ENCODE assay signal across 27 cellular contexts in the genomic region with DNA sequence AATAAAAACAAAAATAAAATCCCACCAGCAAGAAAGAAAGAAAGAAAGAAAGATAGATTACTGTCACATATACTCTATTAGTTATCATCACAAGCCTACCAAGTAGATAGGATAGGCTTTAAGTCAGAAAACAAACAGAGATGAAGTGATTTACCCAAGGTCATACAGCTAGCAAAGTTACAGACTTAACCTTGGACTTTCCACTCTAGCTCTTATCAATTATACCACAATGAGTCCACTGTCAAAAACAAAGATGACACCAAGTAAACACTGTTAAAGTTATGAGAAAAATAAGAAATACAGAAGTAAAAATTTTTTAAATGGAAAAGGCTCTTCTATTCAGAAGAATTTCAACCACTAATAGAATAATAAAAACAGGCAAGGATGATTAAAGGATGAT.
"Had no signal": no experiment of that assay in that cellular context is flagged by ENCODE, and none has a peak within 500 bp of the region (broad histone marks: within the 10 kb centered on the region; RNA-seq: fewer than 3 reads in every experiment).

No MANE protein-coding gene starts in this region.

- ATAC-seq: stimulated activated effector memory CD8-positive, alpha-beta T cell treated with anti-CD3 and anti-CD28 coated beads, Interleukin-12 subunit alpha, Interleukin-12 subunit beta, amount 100 ng/mL, for 72 hours; stimulated activated memory B cell treated with anti-CD40 and anti-IgM and Interleukin-4, amounts not matched to agents 10 μg/mL and 1 μg/mL and 100 μg/mL, for 72 hours; stimulated activated naive B cell treated with anti-CD40 and anti-IgM and Interleukin-4, amounts not matched to agents 10 μg/mL and 1 μg/mL and 100 μg/mL, for 72 hours; stimulated activated naive CD8-positive, alpha-beta T cell treated with anti-CD3 and anti-CD28 coated beads, Interleukin-15, amount 100 ng/mL, for 72 hours; stimulated activated naive CD8-positive, alpha-beta T cell treated with anti-CD3 and anti-CD28 coated beads, Interleukin-15, Interleukin-2, amounts not matched to agents 100 U/mL and 50 U/mL, for 24 hours; upper lobe of right lung had no signal

- DNase-seq: stimulated activated CD4-positive, alpha-beta T cell treated with anti-CD3 and anti-CD28 coated beads, Interleukin-2, amount 100 ng/mL, for 48 hours; stimulated activated CD4-positive, alpha-beta T cell treated with anti-CD3 and anti-CD28 coated beads, Interleukin-4, amount 100 ng/mL, for 1 hour; stimulated activated CD4-positive, alpha-beta T cell treated with anti-CD3 and anti-CD28 coated beads, Interleukin-4, amount 100 ng/mL, for 24 hours; stimulated activated CD4-positive, alpha-beta T cell treated with anti-CD3 and anti-CD28 coated beads, Interleukin-4, amount 100 ng/mL, for 4 hours; stimulated activated CD8-positive, alpha-beta memory T cell treated with anti-CD3 and anti-CD28 coated beads, Interleukin-4, amount 100 ng/mL, for 48 hours; stimulated activated naive B cell treated with anti-CD40 and anti-IgM and Interleukin-4, amounts not matched to agents 10 μg/mL and 1 μg/mL and 100 μg/mL, for 72 hours; stimulated activated naive CD4-positive, alpha-beta T cell; stimulated activated naive CD4-positive, alpha-beta T cell treated with Interleukin-2 at 50 U/mL for 16 hours; stimulated activated naive CD8-positive, alpha-beta T cell treated with anti-CD3 and anti-CD28 coated beads, Interleukin-15, amount 100 ng/mL, for 72 hours; stimulated activated naive CD8-positive, alpha-beta T cell treated with anti-CD3 and anti-CD28 coated beads, Interleukin-15, Interleukin-2, amounts not matched to agents 100 U/mL and 50 U/mL, for 24 hours; stomach; substantia nigra; testis; thyroid gland; tibial artery; transverse colon; trophoblast cell; upper lobe of left lung; upper lobe of right lung; uterus had no signal

- H3K27me3 ChIP-seq: stomach, suprapubic skin, testis, thyroid gland, tibial artery, tibial nerve, transverse colon, upper lobe of left lung, upper lobe of right lung, uterus, vagina had no signal

- H3K9me3 ChIP-seq: stomach, suprapubic skin, testis, thoracic aorta, thyroid gland, tibial artery, tibial nerve, transverse colon, upper lobe of left lung, upper lobe of right lung, uterus, vagina had no signal

- H3K4me3 ChIP-seq: stomach, suprapubic skin, testis, thoracic aorta, thyroid gland, tibial artery, tibial nerve, transverse colon, upper lobe of left lung, upper lobe of right lung, uterus, vagina had no signal

- H3K4me1 ChIP-seq: stomach, suprapubic skin, testis, thyroid gland, tibial artery, tibial nerve, transverse colon, upper lobe of left lung, upper lobe of right lung, uterus, vagina had no signal

- FAIRE-seq: urothelium cell line had no signal

- H3K27ac ChIP-seq: stomach, suprapubic skin, testis, thoracic aorta, thyroid gland, tibial artery, tibial nerve, transverse colon, upper lobe of left lung, upper lobe of right lung, uterus, vagina had no signal
